Comparison of ENCODE assay signal across 12 cellular contexts in genomic region chr20:49690899-49691620, GRCh38. TPM values are rescaled to one million over a fixed set of nuclear protein-coding genes. Genes with fewer than 3 reads are reported as not detected.
DNase-seq lines count a peak whose midpoint lies in the region; ATAC-seq, FAIRE-seq and TF ChIP-seq lines count a peak whose summit lies in the region.
"Had no signal": no experiment of that assay in that cellular context is flagged by ENCODE, and none has a peak within 500 bp of the region (broad histone marks: within the 10 kb centered on the region; RNA-seq: fewer than 3 reads in every experiment).

No MANE protein-coding gene starts in this region.

- H3K9me3 ChIP-seq in A549 (no peaks in the 10 kb centered on the region), liver (ENCODE audit: control insufficient read depth in 4 of 4, low read length in 3 of 4) (no peaks in the 10 kb centered on the region)
- H3K9me3 ChIP-seq: BLaER1, HAP-1 had no signal

- FAIRE-seq in A549 (lab: Jason Lieb, UNC) (no peak), bronchial epithelial cell (lab: Jason Lieb, UNC) (no peak)

- TF ChIP-seq EP300 in A549 (IDR thresholded peaks at IDR 0.05) = peak; percentile 55 to 70; a peak in 3 of 5 replicates

- no peak for TF ChIP-seq POLR2A in A549 (IDR thresholded peaks at IDR 0.05; ENCODE audit: low read length)

- in situ Hi-C loops in KBM-7 (cut with MboI; ENCODE audit: low pct_unique_long_range_greater_than_20kb, low sequenced_read_pairs) = no loop called here

- H3K36me3 ChIP-seq in bronchial epithelial cell (ENCODE audit: control insufficient read depth, insufficient read depth, low read length) (no peaks in the 10 kb centered on the region), liver (ENCODE audit: control insufficient read depth in 4 of 4, insufficient read depth in 3 of 4, low read depth in 1 of 4, low read length in 3 of 4) (peaks cover 0 to 1% (median 0%) of the 10 kb centered on the region in 4 donors)
- H3K36me3 ChIP-seq: HAP-1 had no signal

- no peaks in the 10 kb centered on the region for H3K27me3 ChIP-seq in bronchial epithelial cell (ENCODE audit: control insufficient read depth, insufficient read depth, low read length)
- H3K27me3 ChIP-seq in liver (ENCODE audit: control insufficient read depth in 4 of 4, insufficient read depth in 4 of 4, low read length in 3 of 4) = no peaks in the 10 kb centered on the region
- H3K27me3 ChIP-seq: BLaER1 had no signal

- intact Hi-C loops in posterior cingulate gyrus (cut with DNase I) = no loop called here

- TF ChIP-seq CTCF in A549 (IDR thresholded peaks at IDR 0.05) = no peak
- TF ChIP-seq CTCF in bronchial epithelial cell (IDR thresholded peaks at IDR 0.05; ENCODE audit: insufficient read depth, low read length, severe bottlenecking) = no peak
- no peak for TF ChIP-seq CTCF in liver (IDR thresholded peaks at IDR 0.05; ENCODE audit: low read depth, low read length, missing input control)

- TF ChIP-seq RAD21 in A549 (conservative IDR thresholded peaks at IDR 0.05 in 1 of 2, IDR thresholded peaks at IDR 0.05 in 1 of 2) (peak in 1 of 2 experiments; percentile 44; a peak in 2 of 5 replicates), liver (IDR thresholded peaks at IDR 0.05) (peak; percentile 24 to 33)

- POLR2A ChIA-PET in A549 (lab: Yijun Ruan, JAX) = interaction anchor here (0.5 to 1.4 kb wide), 6 partner anchors 10 to 18 kb away, joined by 3 to 6 read pairs (median 3); no protein-coding TSS in a partner anchor

- peak in 1 of 2 experiments; percentile 91 for DNase-seq in A549 (ENCODE audit: low read depth in 1 of 2, low spot score in 1 of 2)
- DNase-seq in LoVo (ENCODE audit: low spot score) = peak; percentile 68
- DNase-seq in bronchial epithelial cell (ENCODE audit: low read depth) = peak; percentile 91
- no peak for DNase-seq in KBM-7
- DNase-seq in hypothalamus (lab: John Stamatoyannopoulos, UW) = no peak
- no peak for DNase-seq in posterior cingulate gyrus
- DNase-seq: activated CD4-positive, CD25-positive, alpha-beta regulatory T cell; naive thymus-derived CD8-positive, alpha-beta T cell had no signal

- H3K9ac ChIP-seq in liver (ENCODE audit: low read depth in 1 of 2, low read length in 2 of 2) = peak overlapping the region in 1 of 2 donors; percentile 62
- H3K9ac ChIP-seq: BLaER1 had no signal

- peak overlapping the region; percentile 12; the same call in 2 of the 3 replicates for H3K4me3 ChIP-seq in A549
- no peak overlapping the region for H3K4me3 ChIP-seq in bronchial epithelial cell (ENCODE audit: low read depth, low read length)
- no peak overlapping the region for H3K4me3 ChIP-seq in liver (ENCODE audit: low read depth in 1 of 3, low read length in 3 of 3)
- H3K4me3 ChIP-seq: BLaER1, HAP-1 had no signal

- H3K4me1 ChIP-seq in A549 = peaks cover 95% of the 10 kb centered on the region
- peaks cover 21 to 72% (median 53%) of the 10 kb centered on the region in 4 donors for H3K4me1 ChIP-seq in liver (ENCODE audit: control insufficient read depth in 4 of 4, insufficient read depth in 4 of 4, low read length in 3 of 4)

- H3K4me2 ChIP-seq in A549 = peak overlapping the region; percentile 80
- H3K4me2 ChIP-seq: BLaER1 had no signal

- ATAC-seq in A549 (peak; percentile 76 to 81), GM21381 (IDR thresholded peaks at IDR 0.05; ENCODE audit: unreplicated experiment) (no peak)
- ATAC-seq: naive thymus-derived CD8-positive, alpha-beta T cell had no signal

- CTCF ChIA-PET in A549 (lab: Yijun Ruan, JAX) = interaction anchor here (0.8 to 5.0 kb wide), 5 partner anchors 12 to 155 kb away, joined by 4 to 25 read pairs (median 7); no protein-coding TSS in a partner anchor

- peak overlapping the region; percentile 98 for H3K27ac ChIP-seq in A549
- peak overlapping the region; percentile 90 for H3K27ac ChIP-seq in liver (ENCODE audit: low read depth in 1 of 2, low read length in 2 of 2)
- H3K27ac ChIP-seq: BLaER1 had no signal

- 1% methylated on average over 9 of the region's 9 CpGs for WGBS in A549 (ENCODE audit: missing lambda C conversion rate)
- 16% methylated on average over 9 of the region's 9 CpGs for WGBS in liver

TF ChIP-seq in A549, 52 proteins besides CTCF, POLR2A, EP300 and RAD21:
- peak; percentile 76 to 92 for TF ChIP-seq JUN (IDR thresholded peaks at IDR 0.05)
- peak; percentile 83 for TF ChIP-seq FOSL2 (IDR thresholded peaks at IDR 0.05)
- peak; percentile 93 for TF ChIP-seq FOSL2 (CRISPR knock-in tag; IDR thresholded peaks at IDR 0.05)
- peak; percentile 32 for TF ChIP-seq SMC3 (IDR thresholded peaks at IDR 0.05)
- TF ChIP-seq JUNB (IDR thresholded peaks at IDR 0.05) = peak; percentile 91
- TF ChIP-seq BHLHE40 (IDR thresholded peaks at IDR 0.05; ENCODE audit: low read depth, low read length) = no peak
- peak; percentile 82 for TF ChIP-seq GATA3 (IDR thresholded peaks at IDR 0.05; ENCODE audit: borderline replicate concordance)
- peak; percentile 66 to 88; a peak in 3 of 4 replicates for TF ChIP-seq CEBPB (IDR thresholded peaks at IDR 0.05)
- TF ChIP-seq, protein P1, sequence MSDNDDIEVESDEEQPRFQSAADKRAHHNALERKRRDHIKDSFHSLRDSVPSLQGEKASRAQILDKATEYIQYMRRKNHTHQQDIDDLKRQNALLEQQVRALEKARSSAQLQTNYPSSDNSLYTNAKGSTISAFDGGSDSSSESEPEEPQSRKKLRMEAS (IDR thresholded peaks at IDR 0.05) = peak; percentile 55; the same call in 1 of the 2 replicates
- TF ChIP-seq ZSCAN20 (CRISPR knock-in tag; IDR thresholded peaks at IDR 0.05) = no peak

TF ChIP-seq in liver, 16 proteins besides CTCF, POLR2A, EP300 and RAD21 (continues in another document):
- TF ChIP-seq GABPA (IDR thresholded peaks at IDR 0.05 in 1 of 2, conservative IDR thresholded peaks at IDR 0.05 in 1 of 2) = peak in 1 of 2 donors; percentile 28
- peak; percentile 98 for TF ChIP-seq JUND (IDR thresholded peaks at IDR 0.05)
- no peak for TF ChIP-seq TAF1 (conservative IDR thresholded peaks at IDR 0.05)
- TF ChIP-seq RXRA (IDR thresholded peaks at IDR 0.05) = peak; percentile 65 to 73
- no peak for TF ChIP-seq YY1 (IDR thresholded peaks at IDR 0.05)
- TF ChIP-seq, protein P2, sequence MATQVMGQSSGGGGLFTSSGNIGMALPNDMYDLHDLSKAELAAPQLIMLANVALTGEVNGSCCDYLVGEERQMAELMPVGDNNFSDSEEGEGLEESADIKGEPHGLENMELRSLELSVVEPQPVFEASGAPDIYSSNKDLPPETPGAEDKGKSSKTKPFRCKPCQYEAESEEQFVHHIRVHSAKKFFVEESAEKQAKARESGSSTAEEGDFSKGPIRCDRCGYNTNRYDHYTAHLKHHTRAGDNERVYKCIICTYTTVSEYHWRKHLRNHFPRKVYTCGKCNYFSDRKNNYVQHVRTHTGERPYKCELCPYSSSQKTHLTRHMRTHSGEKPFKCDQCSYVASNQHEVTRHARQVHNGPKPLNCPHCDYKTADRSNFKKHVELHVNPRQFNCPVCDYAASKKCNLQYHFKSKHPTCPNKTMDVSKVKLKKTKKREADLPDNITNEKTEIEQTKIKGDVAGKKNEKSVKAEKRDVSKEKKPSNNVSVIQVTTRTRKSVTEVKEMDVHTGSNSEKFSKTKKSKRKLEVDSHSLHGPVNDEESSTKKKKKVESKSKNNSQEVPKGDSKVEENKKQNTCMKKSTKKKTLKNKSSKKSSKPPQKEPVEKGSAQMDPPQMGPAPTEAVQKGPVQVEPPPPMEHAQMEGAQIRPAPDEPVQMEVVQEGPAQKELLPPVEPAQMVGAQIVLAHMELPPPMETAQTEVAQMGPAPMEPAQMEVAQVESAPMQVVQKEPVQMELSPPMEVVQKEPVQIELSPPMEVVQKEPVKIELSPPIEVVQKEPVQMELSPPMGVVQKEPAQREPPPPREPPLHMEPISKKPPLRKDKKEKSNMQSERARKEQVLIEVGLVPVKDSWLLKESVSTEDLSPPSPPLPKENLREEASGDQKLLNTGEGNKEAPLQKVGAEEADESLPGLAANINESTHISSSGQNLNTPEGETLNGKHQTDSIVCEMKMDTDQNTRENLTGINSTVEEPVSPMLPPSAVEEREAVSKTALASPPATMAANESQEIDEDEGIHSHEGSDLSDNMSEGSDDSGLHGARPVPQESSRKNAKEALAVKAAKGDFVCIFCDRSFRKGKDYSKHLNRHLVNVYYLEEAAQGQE (IDR thresholded peaks at IDR 0.05) = no peak
- peak; percentile 32 for TF ChIP-seq HNF4G (IDR thresholded peaks at IDR 0.05)
- TF ChIP-seq FOXA2 (IDR thresholded peaks at IDR 0.05) = no peak
- peak; percentile 72 to 84 for TF ChIP-seq HNF4A (conservative IDR thresholded peaks at IDR 0.05)
- TF ChIP-seq ZBTB33 (IDR thresholded peaks at IDR 0.05) = peak; percentile 12
- peak; percentile 73 for TF ChIP-seq SP1 (IDR thresholded peaks at IDR 0.05)
- peak; percentile 66 for TF ChIP-seq NR2F2 (IDR thresholded peaks at IDR 0.05)
- TF ChIP-seq, protein P1 (IDR thresholded peaks at IDR 0.05) = peak; percentile 45

RNA-seq across cellular contexts. Expression of gene B4GALT5, which starts 22.6 kb away (rescaled TPM):
- polyA plus RNA-seq in A549 (2011; rRNA removed) = 82.8 and 88.7 TPM in 2 replicates
- polyA plus RNA-seq in A549 (2012; cell fraction: cytosol; rRNA removed) = 39.0 and 48.5 TPM in 2 replicates
- 23.2 and 34.8 TPM in 2 replicates for polyA plus RNA-seq in A549 (2012; cell fraction: nucleus; rRNA removed)
- 68.1 to 84.0 TPM (median 81.5 TPM) in 3 replicates for polyA plus RNA-seq in A549 (2017; fragmentation: RNase III; extraction: RNeasy Plus Mini Kit Qiagen cat#74134 plus additional on column Dnase treatment)
- 66.0 and 68.4 TPM in 2 replicates for polyA minus RNA-seq in A549 (2011; rRNA and poly(A)+ RNA removed)
- 9.7 and 25.2 TPM in 2 replicates for total RNA-seq in bronchial epithelial cell
- 10 to 100 TPM; 14.1 to 28.2 TPM for total RNA-seq in liver
- 10 to 100 TPM in 1 of 2 donors, 1 to 10 TPM in 1; 2.0 to 14.8 TPM for polyA plus RNA-seq in liver

Comparison
In these comparisons a context has a peak if more than half of its experiments do, and no peak if none do; other contexts are left out.
1. DNase-seq: peak in LoVo (single experiment) and bronchial epithelial cell (single experiment); none in KBM-7 (single experiment), hypothalamus (0 of 51) and posterior cingulate gyrus (0 of 10).